12 cellular contexts compared by ENCODE assay signal in the genomic region with DNA sequence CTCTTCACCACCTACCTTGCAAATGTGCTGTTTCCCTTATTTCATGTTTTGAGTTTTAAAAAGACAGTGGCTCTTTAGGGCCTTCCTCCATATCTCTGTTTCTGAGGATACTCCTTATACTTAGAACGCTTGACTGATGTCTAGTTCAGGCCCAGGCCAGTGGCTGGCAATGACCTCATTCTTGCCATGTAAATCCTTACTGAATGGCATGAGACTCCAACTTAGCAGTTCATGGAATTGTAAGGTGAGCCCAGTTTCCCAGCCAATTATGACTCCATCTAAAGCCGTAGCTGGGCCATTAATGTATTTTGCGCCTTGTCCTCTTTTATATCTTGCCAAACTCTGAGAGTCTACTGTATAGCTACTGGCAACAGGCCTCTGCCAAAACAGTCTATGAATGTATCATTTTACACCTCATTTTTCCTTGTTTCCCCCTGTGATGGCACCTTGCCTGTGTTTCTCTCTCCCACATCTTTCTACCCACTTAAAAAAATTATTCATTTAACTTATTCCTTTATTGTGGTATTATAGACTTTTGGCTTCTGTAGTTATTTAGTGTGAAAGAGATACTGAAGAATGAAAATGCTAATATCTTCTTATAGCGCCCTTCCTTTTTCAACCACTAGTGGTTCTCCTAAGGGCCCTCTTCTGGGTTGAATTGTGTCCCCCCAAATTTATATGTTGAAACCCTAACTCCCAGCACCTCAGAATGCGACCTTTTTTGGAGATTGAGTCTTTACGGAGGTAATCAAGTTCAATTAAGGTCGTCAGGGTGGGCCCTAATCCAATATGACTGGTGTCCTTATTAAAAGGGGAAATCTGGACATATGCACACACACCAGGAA.
A peak's percentile ranks its signal among the peaks of the same experiment; 100 is the strongest.
DNase-seq lines count a peak whose midpoint lies in the region; ATAC-seq and TF ChIP-seq lines count a peak whose summit lies in the region.
"Had no signal": no experiment of that assay in that cellular context is flagged by ENCODE, and none has a peak within 500 bp of the region (broad histone marks: within the 10 kb centered on the region; RNA-seq: fewer than 3 reads in every experiment).

No MANE protein-coding gene starts in this region.

- peak overlapping the region; percentile 38 for H3K27ac Mint-ChIP-seq in chondrocyte (ENCODE audit: unreplicated experiment)

- peaks cover 1% of the 10 kb centered on the region for H3K9me3 ChIP-seq in trophoblast cell (ENCODE audit: insufficient read depth, low read depth, low read length)

- H3K27ac ChIP-seq in trophoblast cell (ENCODE audit: low read depth, low read length): no peak overlapping the region

- H3K4me1 Mint-ChIP-seq in chondrocyte (ENCODE audit: low read depth): peaks cover 50% of the 10 kb centered on the region

- H4K91ac ChIP-seq in trophoblast cell (ENCODE audit: low read depth, low read length): no peak overlapping the region

- H2BK5ac ChIP-seq in trophoblast cell (ENCODE audit: low read depth, low read length, poor library complexity): no peak overlapping the region

- WGBS in trophoblast cell (ENCODE audit: extremely low coverage, insufficient coverage, insufficient read length): no CpG with 5 or more reads among the region's 7 CpGs

- peaks cover 12 to 15% of the 10 kb centered on the region in 2 experiments for H3K4me1 ChIP-seq in trophoblast cell (ENCODE audit: control insufficient read depth in 1 of 2, insufficient read depth in 2 of 2, low read length in 2 of 2)

- no peaks in the 10 kb centered on the region for H3K27me3 Mint-ChIP-seq in chondrocyte (ENCODE audit: low read depth)

- no peak overlapping the region for H3K18ac ChIP-seq in trophoblast cell (ENCODE audit: low read length)

- H3K4me3 ChIP-seq in GM06990 (replicated peaks; ENCODE audit: low read depth, low read length) (no peak overlapping the region), trophoblast cell (ENCODE audit: low read depth, low read length) (no peak overlapping the region)
- H3K4me3 ChIP-seq: tibial nerve had no signal

- ATAC-seq in HG03378 (IDR thresholded peaks at IDR 0.05; ENCODE audit: unreplicated experiment): no peak
- no peak for ATAC-seq in GM19455 (IDR thresholded peaks at IDR 0.05; ENCODE audit: unreplicated experiment)

- peaks cover 4% of the 10 kb centered on the region for H3K79me1 ChIP-seq in trophoblast cell (ENCODE audit: low read length)

- H3K36me3 Mint-ChIP-seq in chondrocyte (ENCODE audit: low read depth): peaks cover 7% of the 10 kb centered on the region

- no peak overlapping the region for H2BK12ac ChIP-seq in trophoblast cell (ENCODE audit: low read length)

- no peak overlapping the region for H3K23ac ChIP-seq in trophoblast cell (ENCODE audit: low read length)

- DNase-seq in GM06990 (ENCODE audit: extremely low read depth, insufficient read length) (no peak), NCI-H2029 (lab: John Stamatoyannopoulos, UW) (peak; percentile 61), chondrocyte (ENCODE audit: low spot score) (no peak), trophoblast cell (no peak), NCI-H526 treated with DMSO at 0.1 percent for 48 hours (lab: John Stamatoyannopoulos, UW) (no peak), C1 segment of cervical spinal cord (lab: John Stamatoyannopoulos, UW) (no peak)
- DNase-seq: activated CD4-positive, alpha-beta T cell treated with anti-CD3 and anti-CD28 coated beads, Interleukin-2, amount 50 U/mL, for 4 hours; effector memory CD4-positive, alpha-beta T cell; NK-92 treated with Interleukin-12 subunit alpha and Interleukin-12 subunit beta, amount 100 ng/mL, for 24 hours had no signal

- H3K4me3 Mint-ChIP-seq in chondrocyte (ENCODE audit: unreplicated experiment): no peak overlapping the region

- H3K4ac ChIP-seq in trophoblast cell (ENCODE audit: low read depth, low read length): peak overlapping the region; percentile 48

- H3K27me3 ChIP-seq in GM06990 (replicated peaks; ENCODE audit: control insufficient read depth, insufficient read depth, low read length) (no peaks in the 10 kb centered on the region), trophoblast cell (ENCODE audit: insufficient read depth, low read length) (no peaks in the 10 kb centered on the region)
- H3K27me3 ChIP-seq: tibial nerve had no signal

- TF ChIP-seq CTCF in GM06990 (IDR thresholded peaks at IDR 0.05; ENCODE audit: insufficient read depth, low read length, poor library complexity, severe bottlenecking) (peak; percentile 2), chondrocyte (IDR thresholded peaks at IDR 0.05) (peak; percentile 18)

- H3K4me2 ChIP-seq in trophoblast cell (ENCODE audit: low read length): no peak overlapping the region

- no peak overlapping the region for H3K9ac ChIP-seq in trophoblast cell (ENCODE audit: low read length)

- peaks cover 18% of the 10 kb centered on the region for H3K9me3 Mint-ChIP-seq in chondrocyte (ENCODE audit: low read depth)

- H3K36me3 ChIP-seq in GM06990 (ENCODE audit: control insufficient read depth, insufficient read depth, low read length) (no peaks in the 10 kb centered on the region), trophoblast cell (ENCODE audit: control insufficient read depth in 1 of 2, insufficient read depth in 2 of 2, low read length in 2 of 2) (peaks cover 0 to 2% of the 10 kb centered on the region in 2 experiments)
- H3K36me3 ChIP-seq: tibial nerve had no signal

- H4K8ac ChIP-seq in trophoblast cell (ENCODE audit: low read depth, low read length): no peak overlapping the region

- no peak overlapping the region for H2BK120ac ChIP-seq in trophoblast cell (ENCODE audit: insufficient read depth, low read length, poor library complexity)

- no peak overlapping the region for H2AFZ ChIP-seq in trophoblast cell (ENCODE audit: insufficient read depth, low read length, poor library complexity)

- no peak overlapping the region for H2AK5ac ChIP-seq in trophoblast cell (ENCODE audit: low read length)

- H3K14ac ChIP-seq in trophoblast cell (ENCODE audit: low read length): peak overlapping the region; percentile 18

- no peak overlapping the region for H4K12ac ChIP-seq in trophoblast cell (ENCODE audit: low read depth, low read length)

- H3K79me2 ChIP-seq in trophoblast cell (ENCODE audit: control insufficient read depth, insufficient read depth, low read length, poor library complexity): peaks cover 5% of the 10 kb centered on the region
